ENCODE assay signal across 18 cellular contexts in genomic region chr4:40303751-40304150, GRCh38. TPM values are rescaled to one million over a fixed set of nuclear protein-coding genes. Genes with fewer than 3 reads are reported as not detected.
DNase-seq lines count a peak whose midpoint lies in the region; ATAC-seq and TF ChIP-seq lines count a peak whose summit lies in the region.
"Had no signal": no experiment of that assay in that cellular context is flagged by ENCODE, and none has a peak within 500 bp of the region (broad histone marks: within the 10 kb centered on the region; RNA-seq: fewer than 3 reads in every experiment).

No MANE protein-coding gene starts in this region.

- no TSS peak for BruUV-seq in OCI-LY7 (replicated peaks; lab: Mats Ljungman, UMichigan)

- DNase-seq in CD4-positive, alpha-beta memory T cell, result no peak
- DNase-seq in OCI-LY7 (ENCODE audit: low spot score) (no peak), cerebellar cortex (ENCODE audit: low spot score) (no peak), superior temporal gyrus (ENCODE audit: extremely low spot score) (no peak)
- no peak for DNase-seq in naive thymus-derived CD4-positive, alpha-beta T cell
- DNase-seq: ACHN; DMS53; NCI-H1092 treated with DMSO at 0.1 percent for 48 hours; NCI-H146; NCI-H2081; NCI-H2171 treated with DMSO at 0.1 percent for 48 hours; NCI-H446; NCI-H526 treated with DMSO at 0.1 percent for 48 hours; NK-92 treated with Interleukin-12 subunit alpha and Interleukin-12 subunit beta, amount 100 ng/mL, for 24 hours; SIG-M5 had no signal

- peaks cover 0 to 10% (median 2%) of the 10 kb centered on the region in 8 donors for H3K9me3 Mint-ChIP-seq in CD4-positive, alpha-beta memory T cell
- peaks cover 1 to 11% (median 4%) of the 10 kb centered on the region in 11 donors for H3K9me3 Mint-ChIP-seq in naive thymus-derived CD4-positive, alpha-beta T cell

- H3K4me1 Mint-ChIP-seq in CD4-positive, alpha-beta memory T cell, result peaks cover 76 to 92% (median 83%) of the 10 kb centered on the region in 4 donors
- peaks cover 69 to 93% (median 85%) of the 10 kb centered on the region in 7 donors for H3K4me1 Mint-ChIP-seq in naive thymus-derived CD4-positive, alpha-beta T cell

- H3K4me3 ChIP-seq in BLaER1 treated with 17β-estradiol and CSF1 and Interleukin-3, amounts not matched to agents 10 nM and 100 nM, result no peak overlapping the region
- H3K4me3 ChIP-seq in CD4-positive, alpha-beta memory T cell (ENCODE audit: low read length in 2 of 2), result peak overlapping the region in 1 of 2 donors; percentile 12
- peak overlapping the region; percentile 10 for H3K4me3 ChIP-seq in OCI-LY7 (ENCODE audit: low read depth, low read length, poor library complexity, severe bottlenecking)
- H3K4me3 ChIP-seq in naive thymus-derived CD4-positive, alpha-beta T cell (ENCODE audit: low read length), result no peak overlapping the region

- peak overlapping the region in 8 of 11 experiments; percentile 24 to 95 (median 88); a peak in 15 of 22 replicates for H3K27ac ChIP-seq in BLaER1 treated with 17β-estradiol and CSF1 and Interleukin-3, amounts not matched to agents 10 nM and 100 nM
- H3K27ac ChIP-seq in CD4-positive, alpha-beta memory T cell (ENCODE audit: low read depth, low read length), result no peak overlapping the region
- peak overlapping the region; percentile 12 for H3K27ac ChIP-seq in OCI-LY7 (ENCODE audit: low read depth, low read length, poor library complexity, severe bottlenecking)
- H3K27ac ChIP-seq in naive thymus-derived CD4-positive, alpha-beta T cell (ENCODE audit: low read depth, low read length), result peak overlapping the region; percentile 57

- no peak for ATAC-seq in naive thymus-derived CD4-positive, alpha-beta T cell
- ATAC-seq in HG03521 (IDR thresholded peaks at IDR 0.05; ENCODE audit: unreplicated experiment), result no peak
- ATAC-seq: SK-N-SH treated with all-trans-retinoic acid at 6 μM for 48 hours had no signal

- TF ChIP-seq CTCF in OCI-LY7 (conservative IDR thresholded peaks at IDR 0.05; ENCODE audit: low read length), result no peak

- H3K79me2 ChIP-seq in OCI-LY7 (ENCODE audit: insufficient read depth, low read depth, low read length), result peaks cover 3% of the 10 kb centered on the region; the same call in 1 of the 2 replicates

- no peaks in the 10 kb centered on the region for H3K9me2 ChIP-seq in OCI-LY7 (ENCODE audit: insufficient read depth, low read length)

- CTCF ChIA-PET in CD4-positive, alpha-beta memory T cell (lab: Charles Lee; ENCODE audit: partially characterized antibody), result interaction anchor here (0.7 to 11.0 kb wide), 7 partner anchors 13 to 153 kb away, joined by 3 to 271 read pairs (median 12); no protein-coding TSS in a partner anchor
- CTCF ChIA-PET in OCI-LY7 (lab: Charles Lee; ENCODE audit: unreplicated experiment), result no interaction called here
- CTCF ChIA-PET in naive thymus-derived CD4-positive, alpha-beta T cell (lab: Charles Lee), result interaction anchor here (0.6 to 1.2 kb wide), 6 partner anchors 13 to 103 kb away, joined by 3 to 4 read pairs (median 4); no protein-coding TSS in a partner anchor

- peaks cover 4 to 16% (median 10%) of the 10 kb centered on the region in 11 experiments; a peak in 18 of 22 replicates for H3K9me3 ChIP-seq in BLaER1 treated with 17β-estradiol and CSF1 and Interleukin-3, amounts not matched to agents 10 nM and 100 nM (replicated peaks in 1 of 11)
- peaks cover 0 to 3% of the 10 kb centered on the region in 2 donors for H3K9me3 ChIP-seq in CD4-positive, alpha-beta memory T cell (ENCODE audit: control insufficient read depth in 1 of 2, low read length in 2 of 2)
- H3K9me3 ChIP-seq in OCI-LY7 (ENCODE audit: low read length), result peaks cover 11% of the 10 kb centered on the region
- no peaks in the 10 kb centered on the region for H3K9me3 ChIP-seq in naive thymus-derived CD4-positive, alpha-beta T cell (ENCODE audit: control insufficient read depth in 2 of 3, low read length in 3 of 3)

- H3K4me3 Mint-ChIP-seq in CD4-positive, alpha-beta memory T cell, result peak overlapping the region in 3 of 8 donors; percentile 6 to 24 (median 21)
- H3K4me3 Mint-ChIP-seq in naive thymus-derived CD4-positive, alpha-beta T cell, result peak overlapping the region in 2 of 10 donors; percentile 6 to 78

- H2AFZ ChIP-seq in OCI-LY7 (ENCODE audit: low read length), result no peak overlapping the region

- H3K27ac Mint-ChIP-seq in CD4-positive, alpha-beta memory T cell, result peak overlapping the region in 6 of 7 donors; percentile 14 to 84 (median 58)
- peak overlapping the region in 8 of 9 donors; percentile 19 to 98 (median 77) for H3K27ac Mint-ChIP-seq in naive thymus-derived CD4-positive, alpha-beta T cell

- H3K4me1 ChIP-seq in BLaER1 treated with 17β-estradiol and CSF1 and Interleukin-3, amounts not matched to agents 10 nM and 100 nM, result peaks cover 49 to 98% (median 95%) of the 10 kb centered on the region in 10 experiments
- H3K4me1 ChIP-seq in CD4-positive, alpha-beta memory T cell (ENCODE audit: insufficient read depth, low read length), result peaks cover 96% of the 10 kb centered on the region
- peaks cover 95% of the 10 kb centered on the region for H3K4me1 ChIP-seq in OCI-LY7 (ENCODE audit: insufficient read depth, low read length, poor library complexity, severe bottlenecking)
- peaks cover 91 to 93% of the 10 kb centered on the region in 2 donors for H3K4me1 ChIP-seq in naive thymus-derived CD4-positive, alpha-beta T cell (ENCODE audit: control insufficient read depth in 2 of 2, insufficient read depth in 2 of 2, low read length in 2 of 2)

- intact Hi-C loops in CD4-positive, alpha-beta memory T cell (cut with micrococcal nuclease), result no loop called here
- intact Hi-C loops in OCI-LY7 (cut with micrococcal nuclease; ENCODE audit: unreplicated experiment), result loop anchor here (10.0 kb wide), 3 partner anchors 59 to 779 kb away; partner anchors contain the start of gene UGDH
- intact Hi-C loops in naive thymus-derived CD4-positive, alpha-beta T cell (cut with micrococcal nuclease), result loop anchor here (10.0 kb wide), 3 partner anchors 779 to 1639 kb away; partner anchors contain the start of genes KLF3 (in 1 of the 2), LIAS (in 1 of the 2), RPL9 (in 1 of the 2) and UGDH (in 1 of the 2)

- peak overlapping the region in 1 of 11 experiments; percentile 83; a peak in 1 of 22 replicates for H3K9ac ChIP-seq in BLaER1 treated with 17β-estradiol and CSF1 and Interleukin-3, amounts not matched to agents 10 nM and 100 nM

- H3K4me2 ChIP-seq in BLaER1 treated with 17β-estradiol and CSF1 and Interleukin-3, amounts not matched to agents 10 nM and 100 nM, result peak overlapping the region in 8 of 11 experiments; percentile 21 to 83 (median 75); a peak in 13 of 22 replicates
- H3K4me2 ChIP-seq in OCI-LY7 (ENCODE audit: low read length), result peak overlapping the region; percentile 16; the same call in 1 of the 2 replicates

- no peaks in the 10 kb centered on the region; a peak in 1 of 22 replicates for H3K36me3 ChIP-seq in BLaER1 treated with 17β-estradiol and CSF1 and Interleukin-3, amounts not matched to agents 10 nM and 100 nM
- no peaks in the 10 kb centered on the region for H3K36me3 ChIP-seq in CD4-positive, alpha-beta memory T cell (ENCODE audit: insufficient read depth, low read length)
- H3K36me3 ChIP-seq in OCI-LY7 (ENCODE audit: insufficient read depth, low read length), result no peaks in the 10 kb centered on the region; the same call in 1 of the 2 replicates
- H3K36me3 ChIP-seq in naive thymus-derived CD4-positive, alpha-beta T cell (ENCODE audit: control insufficient read depth in 2 of 3, insufficient read depth in 3 of 3, low read length in 3 of 3), result no peaks in the 10 kb centered on the region

- H3K36me3 Mint-ChIP-seq in CD4-positive, alpha-beta memory T cell, result peaks cover 3 to 10% of the 10 kb centered on the region in 2 donors
- peaks cover 0 to 16% (median 9%) of the 10 kb centered on the region in 5 donors for H3K36me3 Mint-ChIP-seq in naive thymus-derived CD4-positive, alpha-beta T cell

- H3K27me3 ChIP-seq in BLaER1 treated with 17β-estradiol and CSF1 and Interleukin-3, amounts not matched to agents 10 nM and 100 nM, result no peaks in the 10 kb centered on the region
- H3K27me3 ChIP-seq in CD4-positive, alpha-beta memory T cell (ENCODE audit: insufficient read depth, low read length), result no peaks in the 10 kb centered on the region
- no peaks in the 10 kb centered on the region for H3K27me3 ChIP-seq in naive thymus-derived CD4-positive, alpha-beta T cell (ENCODE audit: control insufficient read depth in 2 of 2, insufficient read depth in 2 of 2, low read length in 2 of 2)

- H3K27me3 Mint-ChIP-seq in CD4-positive, alpha-beta memory T cell, result no peaks in the 10 kb centered on the region
- no peaks in the 10 kb centered on the region for H3K27me3 Mint-ChIP-seq in naive thymus-derived CD4-positive, alpha-beta T cell

- POLR2A ChIA-PET in CD4-positive, alpha-beta memory T cell (lab: Charles Lee; ENCODE audit: partially characterized antibody), result interaction anchor here (0.6 to 2.7 kb wide), 11 partner anchors 13 to 107 kb away, joined by 3 to 16 read pairs (median 3); partner anchors contain the start of gene RHOH
- POLR2A ChIA-PET in OCI-LY7 (lab: Charles Lee), result interaction anchor here (0.6 to 0.8 kb wide), 4 partner anchors 107 to 442 kb away, joined by 3 read pairs; no protein-coding TSS in a partner anchor
- POLR2A ChIA-PET in naive thymus-derived CD4-positive, alpha-beta T cell (lab: Charles Lee), result interaction anchor here (0.7 to 16.3 kb wide), 10 partner anchors 14 to 106 kb away, joined by 3 to 229 read pairs (median 6); partner anchors contain the start of gene RHOH

- no peaks in the 10 kb centered on the region for H4K20me1 ChIP-seq in BLaER1 treated with 17β-estradiol and CSF1 and Interleukin-3, amounts not matched to agents 10 nM and 100 nM
- H4K20me1 ChIP-seq in OCI-LY7 (ENCODE audit: insufficient read depth, low read length), result no peaks in the 10 kb centered on the region

RNA-seq across cellular contexts. Expression of gene CHRNA9, which starts 31.4 kb away (rescaled TPM):
- not detected for total RNA-seq in CD4-positive, alpha-beta memory T cell
- not detected for polyA plus RNA-seq in CD4-positive, alpha-beta memory T cell
- not detected in 2 replicates for total RNA-seq in OCI-LY7 (2014; rRNA removed; shearing (Covaris generic))
- total RNA-seq in OCI-LY7 (2022), result not detected in 2 replicates
- under 1 TPM in 3 of 5 experiments, not detected in 2; 0.30 to 0.46 (median 0.32) TPM for total RNA-seq in naive thymus-derived CD4-positive, alpha-beta T cell
- 1 to 10 TPM in 1 of 2 donors, not detected in 1; 1.1 TPM for polyA plus RNA-seq in naive thymus-derived CD4-positive, alpha-beta T cell
